8 cellular contexts compared by ENCODE assay signal in the genomic region with DNA sequence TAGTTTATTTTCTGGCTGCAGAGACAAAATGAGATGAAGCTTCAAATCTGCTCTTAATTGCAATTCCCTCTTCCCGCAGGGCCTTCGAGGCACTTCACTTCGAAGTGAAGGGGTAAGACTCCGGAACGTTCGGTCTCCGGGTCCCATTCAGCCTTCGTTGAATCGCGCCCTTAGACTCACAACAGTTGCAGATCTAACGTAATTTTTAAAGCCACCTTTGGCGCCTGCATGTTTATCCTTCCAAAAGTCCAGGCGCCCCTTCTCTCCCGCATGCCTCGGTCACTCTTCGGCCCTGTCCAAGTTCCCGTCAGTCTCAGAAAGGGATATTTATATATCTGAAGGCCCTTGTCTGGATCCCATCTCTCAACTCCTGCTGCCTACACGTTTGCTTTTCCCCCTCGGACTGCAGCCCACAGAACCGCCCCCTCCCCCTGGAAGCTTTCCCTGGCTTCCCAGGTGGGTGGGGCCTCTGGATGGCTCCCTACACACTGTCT. TPM values are rescaled to one million over a fixed set of nuclear protein-coding genes. Genes with fewer than 3 reads are reported as not detected.
DNase-seq lines count a peak whose midpoint lies in the region; ATAC-seq and TF ChIP-seq lines count a peak whose summit lies in the region.

No MANE protein-coding gene starts in this region.

- peak overlapping the region; percentile 48 for H3K9ac ChIP-seq in mucosa of stomach (ENCODE audit: low read length)

- no peak for ATAC-seq in GM19463 (IDR thresholded peaks at IDR 0.05; ENCODE audit: unreplicated experiment)
- no peak for ATAC-seq in HG02852 (IDR thresholded peaks at IDR 0.05; ENCODE audit: unreplicated experiment)
- no peak for ATAC-seq in HG03439 (IDR thresholded peaks at IDR 0.05; ENCODE audit: unreplicated experiment)

- H3K4me3 ChIP-seq in AG04450 (ENCODE audit: low read depth, low read length) = peak overlapping the region; percentile 66
- H3K4me3 ChIP-seq in ectodermal cell (ENCODE audit: insufficient read depth, low read depth, low read length) = peak overlapping the region; percentile 61
- peak overlapping the region; percentile 42 for H3K4me3 ChIP-seq in mucosa of stomach (ENCODE audit: low read length)

- no peak for TF ChIP-seq CTCF in AG04450 (IDR thresholded peaks at IDR 0.05; ENCODE audit: low read depth, low read length)

- no peak overlapping the region for H3K27ac ChIP-seq in AG04450 (ENCODE audit: low read depth, low read length)
- no peak overlapping the region for H3K27ac ChIP-seq in ectodermal cell (ENCODE audit: insufficient read depth, low read depth, low read length, poor library complexity, severe bottlenecking)

- no peak for DNase-seq in AG04450 (ENCODE audit: low read depth, low spot score)
- DNase-seq in NCI-H345 treated with DMSO at 0.1 percent for 48 hours (lab: John Stamatoyannopoulos, UW; ENCODE audit: unreplicated experiment) = peak; percentile 48
- no peak for DNase-seq in mesenteric fat pad (ENCODE audit: low spot score)

- H3K27me3 ChIP-seq in AG04450 (ENCODE audit: control insufficient read depth, insufficient read depth, low read length) (peaks cover 10% of the 10 kb centered on the region), ectodermal cell (ENCODE audit: control insufficient read depth, insufficient read depth, low read length, poor library complexity, severe bottlenecking) (peaks cover 69% of the 10 kb centered on the region), mucosa of stomach (ENCODE audit: control insufficient read depth, insufficient read depth, low read length) (peaks cover 35% of the 10 kb centered on the region)

- POLR2A ChIA-PET in AG04450 (lab: Yijun Ruan, JAX) = no interaction called here

- WGBS in ectodermal cell, 2 experiments = 3 to 4% methylated on average over 20 of the region's 20 CpGs

- CTCF ChIA-PET in AG04450 (lab: Charles Lee) = interaction anchor here (0.5 to 3.6 kb wide), 8 partner anchors 27 to 1344 kb away, joined by 3 to 37 read pairs (median 4); no protein-coding TSS in a partner anchor

- H3K9me3 ChIP-seq in AG04450 (ENCODE audit: control insufficient read depth, insufficient read depth, low read length) (no peaks in the 10 kb centered on the region; the same call in 1 of the 2 replicates), ectodermal cell (ENCODE audit: control insufficient read depth, low read length) (no peaks in the 10 kb centered on the region), mucosa of stomach (ENCODE audit: control insufficient read depth, low read length) (no peaks in the 10 kb centered on the region)

- H3K4me1 ChIP-seq in ectodermal cell (ENCODE audit: control insufficient read depth, insufficient read depth, low read length) (peaks cover 5% of the 10 kb centered on the region), mucosa of stomach (ENCODE audit: control insufficient read depth, insufficient read depth, low read length) (peaks cover 9% of the 10 kb centered on the region)

- H3K36me3 ChIP-seq in ectodermal cell (ENCODE audit: control insufficient read depth, insufficient read depth, low read length) (no peaks in the 10 kb centered on the region), mucosa of stomach (ENCODE audit: control insufficient read depth, insufficient read depth, low read length) (no peaks in the 10 kb centered on the region)

RNA-seq across cellular contexts. Expression of a gene that starts 0.9 kb away (rescaled TPM):
- 2.0 and 2.3 TPM in 2 replicates for polyA plus RNA-seq in AG04450 (2011; rRNA removed)
- polyA minus RNA-seq in AG04450 (2011; rRNA and poly(A)+ RNA removed) = 1.8 and 2.2 TPM in 2 replicates
- polyA plus RNA-seq in ectodermal cell (2013, experiment 1 of 4) = 9.4 TPM
- 6.2 TPM for polyA plus RNA-seq in ectodermal cell (2013, experiment 2 of 4)
- 8.4 TPM for polyA plus RNA-seq in ectodermal cell (2013, experiment 3 of 4)
- polyA plus RNA-seq in ectodermal cell (2013, experiment 4 of 4) = 9.3 TPM
- 121 TPM for total RNA-seq in mesenteric fat pad
